Comparison of ENCODE assay signal across 8 cellular contexts in the genomic region with DNA sequence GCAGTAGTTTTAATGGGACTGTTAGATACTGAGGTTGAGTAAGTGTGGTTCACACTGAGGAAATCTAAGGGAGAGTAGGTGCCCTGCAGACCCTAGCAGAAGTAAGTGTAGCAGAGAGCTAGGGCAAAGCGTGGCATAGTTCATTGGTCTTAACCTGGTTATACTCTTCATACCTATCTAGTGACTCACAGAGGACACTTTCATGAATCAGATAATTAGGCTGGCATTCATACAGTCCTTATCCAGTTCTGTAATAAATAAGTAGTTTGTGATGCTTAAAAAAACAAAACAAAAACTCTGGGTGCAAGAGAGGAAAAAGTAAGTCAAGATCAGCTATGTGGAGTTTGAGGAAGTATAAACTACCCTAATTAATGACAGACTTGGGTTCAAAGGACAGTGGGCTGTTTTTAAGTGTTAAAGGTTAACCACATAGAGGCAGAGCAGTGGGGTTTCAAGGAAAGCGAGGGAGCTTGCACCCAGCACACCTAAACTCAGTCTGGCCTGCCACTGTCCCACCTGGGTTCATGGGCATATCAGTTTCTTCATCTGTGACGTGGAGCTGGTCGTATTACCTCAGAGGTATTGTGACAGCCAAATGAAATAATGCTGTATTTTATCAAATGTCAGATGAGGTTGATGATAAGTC. TPM values are rescaled to one million over a fixed set of nuclear protein-coding genes. Genes with fewer than 3 reads are reported as not detected.
DNase-seq lines count a peak whose midpoint lies in the region; ATAC-seq and TF ChIP-seq lines count a peak whose summit lies in the region.

No MANE protein-coding gene starts in this region.

- H3K36me3 ChIP-seq in H7 (replicated peaks; ENCODE audit: control insufficient read depth, insufficient read depth, low read length), result peaks cover 2% of the 10 kb centered on the region

- peak; percentile 31 for DNase-seq in AG08395 (ENCODE audit: low spot score)
- DNase-seq in LHCN-M2 (ENCODE audit: low read depth), result peak; percentile 80
- DNase-seq in H7, result no peak
- no peak for DNase-seq in NCI-H69 (lab: John Stamatoyannopoulos, UW)
- no peak for DNase-seq in Ammon's horn (ENCODE audit: low spot score)
- DNase-seq in GM10248 (ENCODE audit: extremely low spot score), result no peak

- no peak for TF ChIP-seq CTCF in GM10248 (IDR thresholded peaks at IDR 0.05; ENCODE audit: control extremely low read depth, extremely low read depth, low read depth, missing control alignments)

- no peaks in the 10 kb centered on the region for H3K27me3 ChIP-seq in H7 (ENCODE audit: control insufficient read depth, insufficient read depth, low read length)

- POLR2A ChIA-PET in GM10248 (lab: Yijun Ruan, JAX), result interaction anchor here (0.6 to 0.7 kb wide), 2 partner anchors 9 to 24 kb away, joined by 3 read pairs; no protein-coding TSS in a partner anchor

- no peak overlapping the region for H3K4me3 ChIP-seq in H7 (ENCODE audit: insufficient read depth, low read depth, low read length)

- ATAC-seq in GM21423 (IDR thresholded peaks at IDR 0.05; ENCODE audit: unreplicated experiment), result peak; percentile 10
- peak; percentile 77 for ATAC-seq in esophagus mucosa

- CTCF ChIA-PET in GM10248 (lab: Yijun Ruan, JAX), result interaction anchor here (0.8 to 2.2 kb wide), 9 partner anchors 11 to 112 kb away, joined by 3 to 11 read pairs (median 4); no protein-coding TSS in a partner anchor

RNA-seq across cellular contexts. Expression of gene LMTK2, which starts 27.1 kb away (rescaled TPM):
- total RNA-seq in LHCN-M2 (2014; rRNA removed), result 8.3 and 11.1 TPM in 2 replicates
- 2.1 TPM for polyA plus RNA-seq in LHCN-M2 (2012)
- total RNA-seq in esophagus mucosa, result 17.5 TPM
- total RNA-seq in H7 (2014; rRNA removed; shearing (Covaris generic)), result 12.6 and 15.0 TPM in 2 replicates

Comparison
In these comparisons a context has a peak if more than half of its experiments do, and no peak if none do; other contexts are left out.
1. DNase-seq: peak in AG08395 (single experiment) and LHCN-M2 (single experiment); none in H7 (single experiment), NCI-H69 (single experiment), Ammon's horn (single experiment) and GM10248 (single experiment).